ENCODE assay signal across 10 cellular contexts in genomic region chr3:128491900-128492352, GRCh38. TPM values are rescaled to one million over a fixed set of nuclear protein-coding genes. Genes with fewer than 3 reads are reported as not detected.
DNase-seq lines count a peak whose midpoint lies in the region; TF ChIP-seq lines count a peak whose summit lies in the region.
"Had no signal": no experiment of that assay in that cellular context is flagged by ENCODE, and none has a peak within 500 bp of the region (broad histone marks: within the 10 kb centered on the region; RNA-seq: fewer than 3 reads in every experiment).

No MANE protein-coding gene starts in this region.

- in situ Hi-C loops in GM23248 (cut with MboI): no loop called here

- H2AFZ ChIP-seq in GM23248: no peak overlapping the region

- POLR2A ChIA-PET in A673 (lab: Charles Lee; ENCODE audit: low non-redundant PET): no interaction called here
- POLR2A ChIA-PET in HEK293T (lab: Yijun Ruan, JAX): no interaction called here

- peak in 1 of 2 donors; percentile 74 for TF ChIP-seq EP300 in tibial nerve (IDR thresholded peaks at IDR 0.05)

- H3K36me3 ChIP-seq in A673 (ENCODE audit: insufficient read depth, low read length, poor library complexity, severe bottlenecking) (no peaks in the 10 kb centered on the region), GM23248 (ENCODE audit: low read depth) (no peaks in the 10 kb centered on the region), mesodermal cell (ENCODE audit: control insufficient read depth, insufficient read depth, low read length) (peaks cover 4% of the 10 kb centered on the region), tibial nerve (no peaks in the 10 kb centered on the region)

- H3F3A ChIP-seq in GM23248 (ENCODE audit: insufficient read depth): no peaks in the 10 kb centered on the region

- WGBS in GM23248 (ENCODE audit: low coverage in 1 of 2, low lambda C conversion rate in 2 of 2, missing lambda C conversion rate in 2 of 2), 2 experiments: 41 to 49% methylated on average over 33 to 35 of the region's 35 CpGs
- 3% methylated on average over 28 to 35 of the region's 35 CpGs for WGBS in mesodermal cell (ENCODE audit: insufficient coverage in 2 of 2), 2 experiments
- WGBS in tibial nerve, 2 donors: 19 to 33% methylated on average over 24 to 28 of the region's 35 CpGs

- H3K9me2 ChIP-seq in GM23248 (ENCODE audit: insufficient read depth): no peaks in the 10 kb centered on the region

- no peaks in the 10 kb centered on the region for H4K20me1 ChIP-seq in GM23248 (ENCODE audit: insufficient read depth)

- peak overlapping the region; percentile 39 for H3K4me2 ChIP-seq in GM23248 (ENCODE audit: unreplicated experiment)

- H3K79me2 ChIP-seq in GM23248 (ENCODE audit: insufficient read depth): peaks cover 87% of the 10 kb centered on the region

- intact Hi-C loops in A673 (cut with micrococcal nuclease; ENCODE audit: unreplicated experiment): loop anchor here (5.0 kb wide), 1 partner anchor 65 kb away; no protein-coding TSS in a partner anchor

- no peak for TF ChIP-seq POLR2A in tibial nerve (IDR thresholded peaks at IDR 0.05)

- CTCF ChIA-PET in A673 (lab: Charles Lee): no interaction called here
- CTCF ChIA-PET in HEK293T (lab: Yijun Ruan, JAX): no interaction called here

- peak overlapping the region; percentile 43 for H3K4me3 ChIP-seq in A673 (ENCODE audit: low read depth, low read length, poor library complexity, severe bottlenecking)
- H3K4me3 ChIP-seq in GM23248: peak overlapping the region; percentile 90
- H3K4me3 ChIP-seq in mesodermal cell (ENCODE audit: extremely low read depth, insufficient read depth, low read length, poor library complexity, severe bottlenecking): peak overlapping the region; percentile 90
- peak overlapping the region in 1 of 4 donors; percentile 1 for H3K4me3 ChIP-seq in tibial nerve

- H3K27ac ChIP-seq in A673 (ENCODE audit: low read depth, low read length, poor library complexity, severe bottlenecking): no peak overlapping the region
- no peak overlapping the region for H3K27ac ChIP-seq in GM23248
- H3K27ac ChIP-seq in mesodermal cell (ENCODE audit: low read depth, low read length, severe bottlenecking): no peak overlapping the region
- H3K27ac ChIP-seq in tibial nerve: no peak overlapping the region

- H3K4me1 ChIP-seq in A673 (ENCODE audit: insufficient read depth, low read length, poor library complexity, severe bottlenecking) (peaks cover 19% of the 10 kb centered on the region), GM23248 (ENCODE audit: insufficient read depth) (no peaks in the 10 kb centered on the region), mesodermal cell (ENCODE audit: control insufficient read depth, insufficient read depth, low read length, poor library complexity, severe bottlenecking) (peaks cover 29% of the 10 kb centered on the region), tibial nerve (peaks cover 0 to 73% (median 51%) of the 10 kb centered on the region in 4 donors)

- BruUV-seq in A673 (replicated peaks; lab: Mats Ljungman, UMichigan): no TSS peak

- DNase-seq in A673 (ENCODE audit: low spot score) (peak; percentile 16), GM23248 (no peak), astrocyte of the hippocampus (ENCODE audit: low read depth, low spot score) (peak; percentile 56), HT-29 (ENCODE audit: low spot score) (no peak), tibial nerve (ENCODE audit: low spot score in 2 of 2) (no peak), GM10266 (ENCODE audit: extremely low spot score) (no peak), HEK293T (ENCODE audit: extremely low spot score) (no peak)
- DNase-seq: occipital lobe had no signal

- TF ChIP-seq CTCF in A673 (conservative IDR thresholded peaks at IDR 0.05; ENCODE audit: low read depth, low read length) (no peak), tibial nerve (IDR thresholded peaks at IDR 0.05) (no peak), GM10266 (IDR thresholded peaks at IDR 0.05; ENCODE audit: control insufficient read depth, insufficient read depth, low read depth, missing control alignments) (no peak)

- H3K27me3 ChIP-seq in A673 (replicated peaks; ENCODE audit: insufficient read depth, low read depth, low read length, poor library complexity) (peaks cover 13% of the 10 kb centered on the region), GM23248 (replicated peaks; ENCODE audit: insufficient read depth) (no peaks in the 10 kb centered on the region), tibial nerve (peaks cover 8 to 98% of the 10 kb centered on the region in 2 donors)

- peak overlapping the region; percentile 94 for H3K9ac ChIP-seq in GM23248

- H3K9me3 ChIP-seq in A673 (ENCODE audit: low read depth, low read length, poor library complexity, severe bottlenecking) (no peaks in the 10 kb centered on the region), GM23248 (ENCODE audit: low read depth) (no peaks in the 10 kb centered on the region), mesodermal cell (ENCODE audit: control insufficient read depth, low read length) (no peaks in the 10 kb centered on the region), tibial nerve (no peaks in the 10 kb centered on the region)

TF ChIP-seq in HEK293T, 16 proteins besides CTCF, POLR2A, EP300 and RAD21:
- TF ChIP-seq NFRKB (IDR thresholded peaks at IDR 0.05) (no peak), LEF1 (IDR thresholded peaks at IDR 0.05; ENCODE audit: borderline replicate concordance) (no peak), BHLHE40 (IDR thresholded peaks at IDR 0.05; ENCODE audit: borderline replicate concordance) (no peak), ELF4 (IDR thresholded peaks at IDR 0.05) (no peak), ARNT (IDR thresholded peaks at IDR 0.05) (no peak), CTBP1 (IDR thresholded peaks at IDR 0.05; ENCODE audit: borderline replicate concordance) (no peak), FOXK2 (IDR thresholded peaks at IDR 0.05) (no peak), PKNOX1 (IDR thresholded peaks at IDR 0.05) (no peak), SUZ12 (IDR thresholded peaks at IDR 0.05) (no peak), FOXA1 (IDR thresholded peaks at IDR 0.05) (no peak), TARDBP (IDR thresholded peaks at IDR 0.05) (no peak), HDGF (IDR thresholded peaks at IDR 0.05; ENCODE audit: borderline replicate concordance) (no peak), SP1 (IDR thresholded peaks at IDR 0.05) (no peak)

RNA-seq across cellular contexts. Expression of gene GATA2, which starts 1.1 kb away (rescaled TPM):
- total RNA-seq in A673 (2021) (14.2 and 19.4 TPM in 2 replicates), tibial nerve (10 to 100 TPM in 3 of 4 donors, 1 to 10 TPM in 1; 8.1 to 24.7 (median 15.9) TPM)
- total RNA-seq in GM23248 (2014; rRNA removed; shearing (Covaris generic)): 23.8 and 28.6 TPM in 2 replicates
- 33.3 and 34.0 TPM in 2 replicates for polyA plus RNA-seq in GM23248 (2016; fragmentation: Nextera tagmentation; extraction: Ambion mirVana)
- polyA plus RNA-seq in mesodermal cell (2013, experiment 1 of 2): 66.4 TPM
- 59.3 TPM for polyA plus RNA-seq in mesodermal cell (2013, experiment 2 of 2)
- total RNA-seq in HT-29 (2014; rRNA removed; shearing (Covaris generic)): 114 and 123 TPM in 2 replicates

RNA-seq across cellular contexts. Expression of gene DNAJB8, which starts 25.2 kb away (rescaled TPM):
- total RNA-seq in A673 (2021) (not detected in 2 replicates), tibial nerve (not detected)
- not detected in 2 replicates for total RNA-seq in GM23248 (2014; rRNA removed; shearing (Covaris generic))
- polyA plus RNA-seq in GM23248 (2016; fragmentation: Nextera tagmentation; extraction: Ambion mirVana): not detected in 2 replicates
- polyA plus RNA-seq in mesodermal cell (2013, experiment 1 of 2): not detected
- polyA plus RNA-seq in mesodermal cell (2013, experiment 2 of 2): not detected
- not detected in 2 replicates for total RNA-seq in HT-29 (2014; rRNA removed; shearing (Covaris generic))
- total RNA-seq: epithelial cell of proximal tubule, occipital lobe had no signal

Comparison
In these comparisons a context has a peak if more than half of its experiments do, and no peak if none do; other contexts are left out.
1. DNase-seq: peak in A673 (single experiment) and astrocyte of the hippocampus (single experiment); none in GM23248 (single experiment), HT-29 (single experiment), tibial nerve (0 of 2), GM10266 (single experiment) and HEK293T (single experiment).